ENCODE assay signal across 11 cellular contexts in genomic region chr16:51971184-51971583, GRCh38.
DNase-seq lines count a peak whose midpoint lies in the region; ATAC-seq and TF ChIP-seq lines count a peak whose summit lies in the region.
"Had no signal": no experiment of that assay in that cellular context is flagged by ENCODE, and none has a peak within 500 bp of the region (broad histone marks: within the 10 kb centered on the region; RNA-seq: fewer than 3 reads in every experiment).

No MANE protein-coding gene starts in this region.

- H3K36me3 ChIP-seq in colonic mucosa: no peaks in the 10 kb centered on the region
- H3K36me3 ChIP-seq: esophagus squamous epithelium had no signal

- TF ChIP-seq CTCF in VCaP (conservative IDR thresholded peaks at IDR 0.05) (peak; percentile 45), colonic mucosa (IDR thresholded peaks at IDR 0.05) (no peak)

- H3K4me1 ChIP-seq in colonic mucosa: no peaks in the 10 kb centered on the region
- H3K4me1 ChIP-seq: esophagus squamous epithelium had no signal

- H3K27ac ChIP-seq in VCaP (no peak overlapping the region), colonic mucosa (no peak overlapping the region)
- H3K27ac ChIP-seq: esophagus squamous epithelium had no signal

- ATAC-seq in GM21381 (IDR thresholded peaks at IDR 0.05; ENCODE audit: unreplicated experiment): no peak
- ATAC-seq: activated T-cell treated with anti-CD3 and anti-CD28 coated beads, Interleukin-2, amount 50 U/mL, for 72 hours had no signal

- peak; percentile 13 for DNase-seq in COLO668 (lab: John Stamatoyannopoulos, UW; ENCODE audit: unreplicated experiment)
- peak; percentile 5 for DNase-seq in HuH-7 (ENCODE audit: low spot score)
- DNase-seq in kidney glomerular epithelial cell (lab: John Stamatoyannopoulos, UW): peak; percentile 22
- no peak for DNase-seq in HuH-7.5 (ENCODE audit: low spot score)
- no peak for DNase-seq in colonic mucosa
- DNase-seq in SIG-M5 treated with dmso at 0.1 percent for 504 hours (lab: John Stamatoyannopoulos, UW; ENCODE audit: unreplicated experiment): no peak
- DNase-seq: activated T-cell treated with anti-CD3 and anti-CD28 coated beads, Interleukin-2, amount 50 U/mL, for 72 hours; esophagus squamous epithelium; SIG-M5 had no signal

- no peak overlapping the region for H3K4me3 ChIP-seq in colonic mucosa
- H3K4me3 ChIP-seq: esophagus squamous epithelium had no signal

- H3K27me3 ChIP-seq in colonic mucosa: no peaks in the 10 kb centered on the region
- H3K27me3 ChIP-seq: esophagus squamous epithelium had no signal

- H3K9me3 ChIP-seq in colonic mucosa: no peaks in the 10 kb centered on the region
- H3K9me3 ChIP-seq: esophagus squamous epithelium had no signal

- H3K9ac ChIP-seq in colonic mucosa (ENCODE audit: low read depth in 2 of 2, low read length in 2 of 2): no peak overlapping the region

- intact Hi-C loops in colonic mucosa (cut with DNase I): no loop called here

Comparison
In these comparisons a context has a peak if more than half of its experiments do, and no peak if none do; other contexts are left out.
1. DNase-seq: peak in COLO668 (single experiment), HuH-7 (single experiment) and kidney glomerular epithelial cell (single experiment); none in HuH-7.5 (single experiment), colonic mucosa (single experiment) and SIG-M5 treated with dmso at 0.1 percent for 504 hours (single experiment).